ENCODE assay signal across 21 cellular contexts in genomic region chr14:51711505-51711904, GRCh38.
"Had no signal": no experiment of that assay in that cellular context is flagged by ENCODE, and none has a peak within 500 bp of the region (broad histone marks: within the 10 kb centered on the region; RNA-seq: fewer than 3 reads in every experiment).

No MANE protein-coding gene starts in this region.

- H3K27ac ChIP-seq: coronary artery, dorsolateral prefrontal cortex, gastroesophageal sphincter, left ventricle myocardium inferior, lower lobe of right lung, parathyroid adenoma, psoas muscle, right lobe of liver, testis, tibial nerve, upper lobe of right lung had no signal

- H3K27me3 ChIP-seq: dorsolateral prefrontal cortex, gastroesophageal sphincter, right lobe of liver, testis, tibial nerve, upper lobe of right lung had no signal

- H3K79me2 ChIP-seq: parathyroid adenoma had no signal

- H3K9ac ChIP-seq: parathyroid adenoma had no signal

- DNase-seq: dorsolateral prefrontal cortex; effector CD8-positive, alpha-beta T cell; foreskin fibroblast; glutamatergic neuron; left ventricle myocardium inferior; lower lobe of right lung; naive B cell; occipital lobe; psoas muscle; retina; right lobe of liver; stimulated activated CD4-positive, alpha-beta T cell treated with anti-CD3 and anti-CD28 coated beads, Interleukin-2, amount 100 ng/mL, for 24 hours; stimulated activated CD4-positive, alpha-beta T cell treated with anti-CD3 and anti-CD28 coated beads, Interleukin-4, amount 100 ng/mL, for 4 hours; stimulated activated naive B cell treated with anti-CD40 and anti-IgM and Interleukin-4, amounts not matched to agents 10 μg/mL and 1 μg/mL and 100 μg/mL, for 72 hours; stimulated activated naive CD8-positive, alpha-beta T cell treated with anti-CD3 and anti-CD28 coated beads, Interleukin-15, amount 100 ng/mL, for 72 hours; testis; upper lobe of right lung had no signal

- H3K36me3 ChIP-seq: upper lobe of right lung had no signal

- H2AFZ ChIP-seq: parathyroid adenoma had no signal

- H3K9me3 ChIP-seq: gastroesophageal sphincter, left ventricle myocardium inferior, lower lobe of right lung, psoas muscle, right lobe of liver, testis, tibial nerve, upper lobe of right lung had no signal

- H3K4me1 ChIP-seq: gastroesophageal sphincter, left ventricle myocardium inferior, lower lobe of right lung, parathyroid adenoma, psoas muscle, right lobe of liver, testis, tibial nerve, upper lobe of right lung had no signal

- H3K4me3 ChIP-seq: coronary artery, dorsolateral prefrontal cortex, gastroesophageal sphincter, left ventricle myocardium inferior, lower lobe of right lung, psoas muscle, right lobe of liver, testis, tibial nerve, upper lobe of right lung had no signal
